In the genomic region with DNA sequence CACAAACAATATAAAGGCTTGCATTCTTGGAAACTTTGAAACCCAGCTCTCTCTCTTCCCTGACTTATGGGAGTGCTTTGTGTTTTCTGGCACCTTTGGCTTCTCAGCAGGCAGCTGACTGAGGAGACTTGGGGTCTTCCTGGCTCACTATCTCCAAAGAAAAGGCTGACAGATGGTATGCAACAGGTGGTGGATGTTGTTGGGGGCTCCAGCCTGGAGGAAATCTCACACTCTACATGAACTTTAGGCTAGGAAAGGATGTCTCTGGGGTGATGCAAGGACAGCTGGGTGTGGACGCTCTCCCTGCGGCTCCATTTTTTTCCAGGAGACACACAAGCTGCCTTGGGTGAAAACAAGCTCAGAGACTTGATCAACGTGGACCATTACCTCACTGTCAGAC, we compare ENCODE assay signal across 19 cellular contexts.
DNase-seq lines count a peak whose midpoint lies in the region; ATAC-seq and TF ChIP-seq lines count a peak whose summit lies in the region.
"Had no signal": no experiment of that assay in that cellular context is flagged by ENCODE, and none has a peak within 500 bp of the region (broad histone marks: within the 10 kb centered on the region; RNA-seq: fewer than 3 reads in every experiment).

No MANE protein-coding gene starts in this region.

- intact Hi-C loops in body of pancreas (cut with DNase I): no loop called here

- H3K36me3 ChIP-seq in SK-N-SH (replicated peaks in 1 of 2; ENCODE audit: control insufficient read depth in 1 of 2, insufficient read depth in 2 of 2, low read length in 1 of 2): no peaks in the 10 kb centered on the region
- no peaks in the 10 kb centered on the region for H3K36me3 ChIP-seq in body of pancreas (replicated peaks in 1 of 2; ENCODE audit: insufficient read depth in 1 of 2, low read depth in 2 of 2)
- no peaks in the 10 kb centered on the region for H3K36me3 ChIP-seq in upper lobe of left lung
- H3K36me3 ChIP-seq: BE2C; BLaER1 treated with 17β-estradiol and CSF1 and Interleukin-3, amounts not matched to agents 10 nM and 100 nM had no signal

- no peak overlapping the region for H3K4me2 ChIP-seq in SK-N-SH
- H3K4me2 ChIP-seq: A549; BLaER1 treated with 17β-estradiol and CSF1 and Interleukin-3, amounts not matched to agents 10 nM and 100 nM had no signal

- H3K79me2 ChIP-seq in SK-N-SH (ENCODE audit: insufficient read depth): no peaks in the 10 kb centered on the region

- H3K4me3 ChIP-seq in SK-N-SH (ENCODE audit: low read depth in 2 of 2, low read length in 1 of 2) (no peak overlapping the region), body of pancreas (no peak overlapping the region), upper lobe of left lung (no peak overlapping the region)
- H3K4me3 ChIP-seq: A549; BLaER1 treated with 17β-estradiol and CSF1 and Interleukin-3, amounts not matched to agents 10 nM and 100 nM had no signal

- TF ChIP-seq RAD21 in SK-N-SH (IDR thresholded peaks at IDR 0.05; ENCODE audit: low read length): no peak

- DNase-seq in NCI-H446 treated with DMSO at 0.1 percent for 48 hours (lab: John Stamatoyannopoulos, UW): peak; percentile 2
- no peak for DNase-seq in NCI-H446 (lab: John Stamatoyannopoulos, UW)
- peak; percentile 79 for DNase-seq in DMS 273 treated with DMSO at 0.1 percent for 48 hours (lab: John Stamatoyannopoulos, UW)
- peak; percentile 29 for DNase-seq in NCI-H524 treated with DMSO at 0.1 percent for 48 hours (lab: John Stamatoyannopoulos, UW)
- no peak for DNase-seq in SK-N-SH
- no peak for DNase-seq in body of pancreas
- no peak for DNase-seq in upper lobe of left lung
- DNase-seq: 8988T; ACHN; AML-193; BE2C; CD4-positive, alpha-beta T cell; CD8-positive, alpha-beta memory T cell; DMS153; DND-41; H7; HCEC 1CT had no signal

- ATAC-seq in body of pancreas (no peak), upper lobe of left lung (ENCODE audit: low FRiP score in 2 of 2) (no peak)

- TF ChIP-seq POLR2A in body of pancreas (IDR thresholded peaks at IDR 0.05) (no peak), upper lobe of left lung (IDR thresholded peaks at IDR 0.05) (no peak)

- CTCF ChIA-PET in SK-N-SH (lab: Yijun Ruan, JAX): interaction anchor here (1.2 to 3.1 kb wide), 3 partner anchors 13 to 248 kb away, joined by 3 to 11 read pairs (median 5); no protein-coding TSS in a partner anchor

- TF ChIP-seq EP300 in SK-N-SH (IDR thresholded peaks at IDR 0.05; ENCODE audit: borderline replicate concordance in 1 of 2, low read depth in 1 of 2, low read length in 1 of 2): no peak
- no peak for TF ChIP-seq EP300 in upper lobe of left lung (IDR thresholded peaks at IDR 0.05)

- no peak overlapping the region for H3K27ac ChIP-seq in SK-N-SH (ENCODE audit: low read depth in 2 of 2, low read length in 1 of 2)
- no peak overlapping the region for H3K27ac ChIP-seq in body of pancreas
- no peak overlapping the region for H3K27ac ChIP-seq in upper lobe of left lung
- H3K27ac ChIP-seq: A549; BLaER1 treated with 17β-estradiol and CSF1 and Interleukin-3, amounts not matched to agents 10 nM and 100 nM had no signal

- 63% methylated on average over 3 of the region's 3 CpGs for WGBS in SK-N-SH (ENCODE audit: low lambda C conversion rate)
- WGBS in body of pancreas, 2 donors: 50% methylated on average over 2 of the region's 3 CpGs; no CpG with 5 or more reads in 1 of the 2 donors
- 70 to 71% methylated on average over 3 of the region's 3 CpGs for WGBS in upper lobe of left lung, 2 donors

- no peak for TF ChIP-seq CTCF in SK-N-SH (IDR thresholded peaks at IDR 0.05)
- no peak for TF ChIP-seq CTCF in body of pancreas (IDR thresholded peaks at IDR 0.05)
- TF ChIP-seq CTCF in upper lobe of left lung (IDR thresholded peaks at IDR 0.05): no peak

- POLR2A ChIA-PET in SK-N-SH (lab: Yijun Ruan, JAX): no interaction called here

- H3F3A ChIP-seq in SK-N-SH (replicated peaks; ENCODE audit: insufficient read depth): no peaks in the 10 kb centered on the region

- H3K27me3 ChIP-seq in SK-N-SH (ENCODE audit: insufficient read depth) (peaks cover 42% of the 10 kb centered on the region; the same call in 1 of the 2 replicates), body of pancreas (no peaks in the 10 kb centered on the region), upper lobe of left lung (no peaks in the 10 kb centered on the region)
- H3K27me3 ChIP-seq: BE2C had no signal

- H3K9me2 ChIP-seq in SK-N-SH: no peaks in the 10 kb centered on the region

- no peaks in the 10 kb centered on the region for H4K20me1 ChIP-seq in SK-N-SH (ENCODE audit: insufficient read depth)
- H4K20me1 ChIP-seq: BLaER1 treated with 17β-estradiol and CSF1 and Interleukin-3, amounts not matched to agents 10 nM and 100 nM had no signal

- H3K9me3 ChIP-seq in SK-N-SH: no peaks in the 10 kb centered on the region
- H3K9me3 ChIP-seq in body of pancreas: no peaks in the 10 kb centered on the region
- H3K9me3 ChIP-seq in upper lobe of left lung: no peaks in the 10 kb centered on the region
- H3K9me3 ChIP-seq: A549, BE2C had no signal

- H3K9ac ChIP-seq in SK-N-SH: no peak overlapping the region
- H3K9ac ChIP-seq: BLaER1 treated with 17β-estradiol and CSF1 and Interleukin-3, amounts not matched to agents 10 nM and 100 nM had no signal

- no peaks in the 10 kb centered on the region for H3K4me1 ChIP-seq in SK-N-SH (ENCODE audit: control insufficient read depth in 1 of 2, insufficient read depth in 2 of 2, low read depth in 1 of 2, low read length in 1 of 2)
- H3K4me1 ChIP-seq in body of pancreas: no peaks in the 10 kb centered on the region
- no peaks in the 10 kb centered on the region for H3K4me1 ChIP-seq in upper lobe of left lung
- H3K4me1 ChIP-seq: BE2C; BLaER1 treated with 17β-estradiol and CSF1 and Interleukin-3, amounts not matched to agents 10 nM and 100 nM had no signal

- H2AFZ ChIP-seq in SK-N-SH (ENCODE audit: low read depth): no peak overlapping the region

TF ChIP-seq in SK-N-SH, 30 proteins besides CTCF, POLR2A, EP300 and RAD21:
- TF ChIP-seq FOXJ3 (CRISPR knock-in tag; IDR thresholded peaks at IDR 0.05) (no peak), NRF1 (IDR thresholded peaks at IDR 0.05; ENCODE audit: low read depth, low read length) (no peak), NFIC (IDR thresholded peaks at IDR 0.05; ENCODE audit: borderline replicate concordance) (no peak)
- TF ChIP-seq, protein P1, sequence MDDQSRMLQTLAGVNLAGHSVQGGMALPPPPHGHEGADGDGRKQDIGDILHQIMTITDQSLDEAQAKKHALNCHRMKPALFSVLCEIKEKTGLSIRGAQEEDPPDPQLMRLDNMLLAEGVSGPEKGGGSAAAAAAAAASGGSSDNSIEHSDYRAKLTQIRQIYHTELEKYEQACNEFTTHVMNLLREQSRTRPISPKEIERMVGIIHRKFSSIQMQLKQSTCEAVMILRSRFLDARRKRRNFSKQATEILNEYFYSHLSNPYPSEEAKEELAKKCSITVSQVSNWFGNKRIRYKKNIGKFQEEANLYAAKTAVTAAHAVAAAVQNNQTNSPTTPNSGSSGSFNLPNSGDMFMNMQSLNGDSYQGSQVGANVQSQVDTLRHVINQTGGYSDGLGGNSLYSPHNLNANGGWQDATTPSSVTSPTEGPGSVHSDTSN (IDR thresholded peaks at IDR 0.05): no peak
TF ChIP-seq in SK-N-SH: peak in this region for 0.

Comparison
In these comparisons a context has a peak if more than half of its experiments do, and no peak if none do; other contexts are left out.
1. DNase-seq: peak in NCI-H446 treated with DMSO at 0.1 percent for 48 hours (single experiment), DMS 273 treated with DMSO at 0.1 percent for 48 hours (single experiment) and NCI-H524 treated with DMSO at 0.1 percent for 48 hours (single experiment); none in NCI-H446 (0 of 2), SK-N-SH (single experiment), body of pancreas (0 of 4) and upper lobe of left lung (0 of 2).